ENCODE assay signal across 1 cellular context in the genomic region with DNA sequence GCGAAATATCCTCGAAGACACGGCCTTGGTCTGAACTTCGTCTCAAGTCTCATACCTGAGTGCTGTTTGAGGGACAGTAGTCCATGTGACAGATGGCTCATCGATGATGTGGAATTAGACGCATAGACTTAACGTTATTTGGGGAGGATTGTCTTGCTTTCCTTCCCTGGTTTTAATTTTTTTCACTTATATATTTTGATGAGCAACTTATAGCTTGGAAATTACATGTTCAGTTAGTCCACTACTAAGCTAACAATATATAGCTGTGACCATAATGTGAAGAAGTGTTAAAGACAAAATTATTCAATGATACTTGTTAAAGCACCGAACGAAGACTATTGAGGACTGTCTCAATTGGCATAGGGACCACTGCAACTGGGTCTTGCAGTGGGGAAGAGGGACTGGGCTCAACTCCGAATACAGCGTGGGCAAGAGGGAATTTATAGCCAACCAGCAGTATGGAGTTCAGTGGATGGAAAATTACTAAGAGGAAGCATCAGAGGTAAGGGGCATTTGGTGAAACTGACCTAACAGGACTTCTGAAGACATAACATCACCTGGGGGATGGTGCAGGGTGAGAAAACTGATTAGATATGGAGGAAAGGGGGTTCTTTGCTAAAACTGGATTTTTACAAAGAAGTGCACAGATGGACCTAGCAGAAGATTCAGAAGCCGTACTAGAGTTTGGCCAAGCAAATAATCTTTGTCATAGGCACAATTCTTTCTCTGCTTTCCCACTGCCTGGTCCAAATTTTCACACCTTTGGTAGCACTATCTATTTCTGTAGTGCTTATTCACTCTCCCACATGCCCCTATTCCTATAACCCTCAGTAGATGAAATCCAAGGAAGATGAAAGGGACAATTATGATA.
A peak's percentile ranks its signal among the peaks of the same experiment; 100 is the strongest.
TF ChIP-seq lines count a peak whose summit lies in the region.

No MANE protein-coding gene starts in this region.

TF ChIP-seq in K562, 482 proteins besides CTCF, POLR2A, EP300 and RAD21 (continued from another document and continues in another):
- TF ChIP-seq, protein P1, sequence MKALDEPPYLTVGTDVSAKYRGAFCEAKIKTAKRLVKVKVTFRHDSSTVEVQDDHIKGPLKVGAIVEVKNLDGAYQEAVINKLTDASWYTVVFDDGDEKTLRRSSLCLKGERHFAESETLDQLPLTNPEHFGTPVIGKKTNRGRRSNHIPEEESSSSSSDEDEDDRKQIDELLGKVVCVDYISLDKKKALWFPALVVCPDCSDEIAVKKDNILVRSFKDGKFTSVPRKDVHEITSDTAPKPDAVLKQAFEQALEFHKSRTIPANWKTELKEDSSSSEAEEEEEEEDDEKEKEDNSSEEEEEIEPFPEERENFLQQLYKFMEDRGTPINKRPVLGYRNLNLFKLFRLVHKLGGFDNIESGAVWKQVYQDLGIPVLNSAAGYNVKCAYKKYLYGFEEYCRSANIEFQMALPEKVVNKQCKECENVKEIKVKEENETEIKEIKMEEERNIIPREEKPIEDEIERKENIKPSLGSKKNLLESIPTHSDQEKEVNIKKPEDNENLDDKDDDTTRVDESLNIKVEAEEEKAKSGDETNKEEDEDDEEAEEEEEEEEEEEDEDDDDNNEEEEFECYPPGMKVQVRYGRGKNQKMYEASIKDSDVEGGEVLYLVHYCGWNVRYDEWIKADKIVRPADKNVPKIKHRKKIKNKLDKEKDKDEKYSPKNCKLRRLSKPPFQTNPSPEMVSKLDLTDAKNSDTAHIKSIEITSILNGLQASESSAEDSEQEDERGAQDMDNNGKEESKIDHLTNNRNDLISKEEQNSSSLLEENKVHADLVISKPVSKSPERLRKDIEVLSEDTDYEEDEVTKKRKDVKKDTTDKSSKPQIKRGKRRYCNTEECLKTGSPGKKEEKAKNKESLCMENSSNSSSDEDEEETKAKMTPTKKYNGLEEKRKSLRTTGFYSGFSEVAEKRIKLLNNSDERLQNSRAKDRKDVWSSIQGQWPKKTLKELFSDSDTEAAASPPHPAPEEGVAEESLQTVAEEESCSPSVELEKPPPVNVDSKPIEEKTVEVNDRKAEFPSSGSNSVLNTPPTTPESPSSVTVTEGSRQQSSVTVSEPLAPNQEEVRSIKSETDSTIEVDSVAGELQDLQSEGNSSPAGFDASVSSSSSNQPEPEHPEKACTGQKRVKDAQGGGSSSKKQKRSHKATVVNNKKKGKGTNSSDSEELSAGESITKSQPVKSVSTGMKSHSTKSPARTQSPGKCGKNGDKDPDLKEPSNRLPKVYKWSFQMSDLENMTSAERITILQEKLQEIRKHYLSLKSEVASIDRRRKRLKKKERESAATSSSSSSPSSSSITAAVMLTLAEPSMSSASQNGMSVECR (CRISPR knock-in tag; IDR thresholded peaks at IDR 0.05), result no peak
- TF ChIP-seq ARID2 (IDR thresholded peaks at IDR 0.05) (no peak), BRCA1 (IDR thresholded peaks at IDR 0.05) (no peak), BRCA1 (CRISPR knock-in tag; IDR thresholded peaks at IDR 0.05) (no peak), DPF2 (IDR thresholded peaks at IDR 0.05) (0 out of 2 replicates have a peak, but pooled peaks have one; percentile 1), JUN (IDR thresholded peaks at IDR 0.05; ENCODE audit: borderline replicate concordance, low read depth, low read length) (no peak), JUN (CRISPR knock-in tag; IDR thresholded peaks at IDR 0.05; ENCODE audit: borderline replicate concordance) (no peak), ZNF79 (CRISPR knock-in tag; IDR thresholded peaks at IDR 0.05; ENCODE audit: low read depth) (no peak), OTX1 (CRISPR knock-in tag; IDR thresholded peaks at IDR 0.05) (no peak), NELFE (IDR thresholded peaks at IDR 0.05; ENCODE audit: insufficient read depth, insufficient read length) (no peak), TBL1XR1 (IDR thresholded peaks at IDR 0.05; ENCODE audit: low read length in 2 of 2) (no peak), MYBL2 (IDR thresholded peaks at IDR 0.05; ENCODE audit: low read depth) (no peak), MYBL2 (CRISPR knock-in tag; IDR thresholded peaks at IDR 0.05; ENCODE audit: borderline replicate concordance) (no peak), ATF7 (IDR thresholded peaks at IDR 0.05) (no peak), GATAD2A (IDR thresholded peaks at IDR 0.05) (no peak), ZNF77 (CRISPR knock-in tag; IDR thresholded peaks at IDR 0.05) (no peak), CAMTA2 (CRISPR knock-in tag; conservative IDR thresholded peaks at IDR 0.05) (no peak), ZNF408 (CRISPR knock-in tag; IDR thresholded peaks at IDR 0.05; ENCODE audit: low read depth) (no peak), BCL6 (CRISPR knock-in tag; IDR thresholded peaks at IDR 0.05) (no peak), DMBX1 (CRISPR knock-in tag; IDR thresholded peaks at IDR 0.05; ENCODE audit: borderline replicate concordance) (no peak), MEF2D (tag; conservative IDR thresholded peaks at IDR 0.05; ENCODE audit: low read depth) (0 out of 2 replicates have a peak, but pooled peaks have one; percentile 0), CBX8 (IDR thresholded peaks at IDR 0.05; ENCODE audit: borderline replicate concordance, extremely low read depth, low read depth, low read length, poor library complexity, severe bottlenecking) (no peak), BDP1 (IDR thresholded peaks at IDR 0.05; ENCODE audit: insufficient read depth, insufficient read length) (no peak), ADNP (tag; IDR thresholded peaks at IDR 0.05) (no peak), ZNF175 (CRISPR knock-in tag; IDR thresholded peaks at IDR 0.05; ENCODE audit: low read depth) (0 out of 2 replicates have a peak, but pooled peaks have one; percentile 12), KLF10 (CRISPR knock-in tag; IDR thresholded peaks at IDR 0.05) (no peak), ZFP1 (CRISPR knock-in tag; IDR thresholded peaks at IDR 0.05) (no peak), TSC22D4 (tag; IDR thresholded peaks at IDR 0.05) (no peak), POLR2AphosphoS2 (IDR thresholded peaks at IDR 0.05; ENCODE audit: low read length) (no peak), SPI1 (IDR thresholded peaks at IDR 0.05; ENCODE audit: borderline replicate concordance, low read depth, low read length) (no peak), NCOA2 (IDR thresholded peaks at IDR 0.05; ENCODE audit: partially characterized antibody in 2 of 2) (no peak)
- TF ChIP-seq, protein P2, sequence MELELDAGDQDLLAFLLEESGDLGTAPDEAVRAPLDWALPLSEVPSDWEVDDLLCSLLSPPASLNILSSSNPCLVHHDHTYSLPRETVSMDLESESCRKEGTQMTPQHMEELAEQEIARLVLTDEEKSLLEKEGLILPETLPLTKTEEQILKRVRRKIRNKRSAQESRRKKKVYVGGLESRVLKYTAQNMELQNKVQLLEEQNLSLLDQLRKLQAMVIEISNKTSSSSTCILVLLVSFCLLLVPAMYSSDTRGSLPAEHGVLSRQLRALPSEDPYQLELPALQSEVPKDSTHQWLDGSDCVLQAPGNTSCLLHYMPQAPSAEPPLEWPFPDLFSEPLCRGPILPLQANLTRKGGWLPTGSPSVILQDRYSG (tag; conservative IDR thresholded peaks at IDR 0.05; ENCODE audit: low read depth), result no peak
- TF ChIP-seq, protein P3, sequence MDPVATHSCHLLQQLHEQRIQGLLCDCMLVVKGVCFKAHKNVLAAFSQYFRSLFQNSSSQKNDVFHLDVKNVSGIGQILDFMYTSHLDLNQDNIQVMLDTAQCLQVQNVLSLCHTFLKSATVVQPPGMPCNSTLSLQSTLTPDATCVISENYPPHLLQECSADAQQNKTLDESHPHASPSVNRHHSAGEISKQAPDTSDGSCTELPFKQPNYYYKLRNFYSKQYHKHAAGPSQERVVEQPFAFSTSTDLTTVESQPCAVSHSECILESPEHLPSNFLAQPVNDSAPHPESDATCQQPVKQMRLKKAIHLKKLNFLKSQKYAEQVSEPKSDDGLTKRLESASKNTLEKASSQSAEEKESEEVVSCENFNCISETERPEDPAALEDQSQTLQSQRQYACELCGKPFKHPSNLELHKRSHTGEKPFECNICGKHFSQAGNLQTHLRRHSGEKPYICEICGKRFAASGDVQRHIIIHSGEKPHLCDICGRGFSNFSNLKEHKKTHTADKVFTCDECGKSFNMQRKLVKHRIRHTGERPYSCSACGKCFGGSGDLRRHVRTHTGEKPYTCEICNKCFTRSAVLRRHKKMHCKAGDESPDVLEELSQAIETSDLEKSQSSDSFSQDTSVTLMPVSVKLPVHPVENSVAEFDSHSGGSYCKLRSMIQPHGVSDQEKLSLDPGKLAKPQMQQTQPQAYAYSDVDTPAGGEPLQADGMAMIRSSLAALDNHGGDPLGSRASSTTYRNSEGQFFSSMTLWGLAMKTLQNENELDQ (CRISPR knock-in tag; IDR thresholded peaks at IDR 0.05; ENCODE audit: borderline replicate concordance), result no peak
- TF ChIP-seq, protein P4, sequence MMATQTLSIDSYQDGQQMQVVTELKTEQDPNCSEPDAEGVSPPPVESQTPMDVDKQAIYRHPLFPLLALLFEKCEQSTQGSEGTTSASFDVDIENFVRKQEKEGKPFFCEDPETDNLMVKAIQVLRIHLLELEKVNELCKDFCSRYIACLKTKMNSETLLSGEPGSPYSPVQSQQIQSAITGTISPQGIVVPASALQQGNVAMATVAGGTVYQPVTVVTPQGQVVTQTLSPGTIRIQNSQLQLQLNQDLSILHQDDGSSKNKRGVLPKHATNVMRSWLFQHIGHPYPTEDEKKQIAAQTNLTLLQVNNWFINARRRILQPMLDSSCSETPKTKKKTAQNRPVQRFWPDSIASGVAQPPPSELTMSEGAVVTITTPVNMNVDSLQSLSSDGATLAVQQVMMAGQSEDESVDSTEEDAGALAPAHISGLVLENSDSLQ (IDR thresholded peaks at IDR 0.05), result no peak
- TF ChIP-seq, protein P5, sequence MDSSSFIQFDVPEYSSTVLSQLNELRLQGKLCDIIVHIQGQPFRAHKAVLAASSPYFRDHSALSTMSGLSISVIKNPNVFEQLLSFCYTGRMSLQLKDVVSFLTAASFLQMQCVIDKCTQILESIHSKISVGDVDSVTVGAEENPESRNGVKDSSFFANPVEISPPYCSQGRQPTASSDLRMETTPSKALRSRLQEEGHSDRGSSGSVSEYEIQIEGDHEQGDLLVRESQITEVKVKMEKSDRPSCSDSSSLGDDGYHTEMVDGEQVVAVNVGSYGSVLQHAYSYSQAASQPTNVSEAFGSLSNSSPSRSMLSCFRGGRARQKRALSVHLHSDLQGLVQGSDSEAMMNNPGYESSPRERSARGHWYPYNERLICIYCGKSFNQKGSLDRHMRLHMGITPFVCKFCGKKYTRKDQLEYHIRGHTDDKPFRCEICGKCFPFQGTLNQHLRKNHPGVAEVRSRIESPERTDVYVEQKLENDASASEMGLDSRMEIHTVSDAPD (CRISPR knock-in tag; IDR thresholded peaks at IDR 0.05), result no peak
- TF ChIP-seq, protein P6, sequence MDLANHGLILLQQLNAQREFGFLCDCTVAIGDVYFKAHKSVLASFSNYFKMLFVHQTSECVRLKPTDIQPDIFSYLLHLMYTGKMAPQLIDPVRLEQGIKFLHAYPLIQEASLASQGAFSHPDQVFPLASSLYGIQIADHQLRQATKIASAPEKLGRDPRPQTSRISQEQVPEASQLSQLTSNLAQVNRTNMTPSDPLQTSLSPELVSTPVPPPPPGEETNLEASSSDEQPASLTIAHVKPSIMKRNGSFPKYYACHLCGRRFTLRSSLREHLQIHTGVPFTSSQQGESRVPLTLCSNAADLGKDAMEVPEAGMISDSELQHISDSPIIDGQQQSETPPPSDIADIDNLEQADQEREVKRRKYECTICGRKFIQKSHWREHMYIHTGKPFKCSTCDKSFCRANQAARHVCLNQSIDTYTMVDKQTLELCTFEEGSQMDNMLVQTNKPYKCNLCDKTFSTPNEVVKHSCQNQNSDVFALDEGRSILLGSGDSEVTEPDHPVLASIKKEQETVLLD (IDR thresholded peaks at IDR 0.05), result no peak
- TF ChIP-seq, protein P7, sequence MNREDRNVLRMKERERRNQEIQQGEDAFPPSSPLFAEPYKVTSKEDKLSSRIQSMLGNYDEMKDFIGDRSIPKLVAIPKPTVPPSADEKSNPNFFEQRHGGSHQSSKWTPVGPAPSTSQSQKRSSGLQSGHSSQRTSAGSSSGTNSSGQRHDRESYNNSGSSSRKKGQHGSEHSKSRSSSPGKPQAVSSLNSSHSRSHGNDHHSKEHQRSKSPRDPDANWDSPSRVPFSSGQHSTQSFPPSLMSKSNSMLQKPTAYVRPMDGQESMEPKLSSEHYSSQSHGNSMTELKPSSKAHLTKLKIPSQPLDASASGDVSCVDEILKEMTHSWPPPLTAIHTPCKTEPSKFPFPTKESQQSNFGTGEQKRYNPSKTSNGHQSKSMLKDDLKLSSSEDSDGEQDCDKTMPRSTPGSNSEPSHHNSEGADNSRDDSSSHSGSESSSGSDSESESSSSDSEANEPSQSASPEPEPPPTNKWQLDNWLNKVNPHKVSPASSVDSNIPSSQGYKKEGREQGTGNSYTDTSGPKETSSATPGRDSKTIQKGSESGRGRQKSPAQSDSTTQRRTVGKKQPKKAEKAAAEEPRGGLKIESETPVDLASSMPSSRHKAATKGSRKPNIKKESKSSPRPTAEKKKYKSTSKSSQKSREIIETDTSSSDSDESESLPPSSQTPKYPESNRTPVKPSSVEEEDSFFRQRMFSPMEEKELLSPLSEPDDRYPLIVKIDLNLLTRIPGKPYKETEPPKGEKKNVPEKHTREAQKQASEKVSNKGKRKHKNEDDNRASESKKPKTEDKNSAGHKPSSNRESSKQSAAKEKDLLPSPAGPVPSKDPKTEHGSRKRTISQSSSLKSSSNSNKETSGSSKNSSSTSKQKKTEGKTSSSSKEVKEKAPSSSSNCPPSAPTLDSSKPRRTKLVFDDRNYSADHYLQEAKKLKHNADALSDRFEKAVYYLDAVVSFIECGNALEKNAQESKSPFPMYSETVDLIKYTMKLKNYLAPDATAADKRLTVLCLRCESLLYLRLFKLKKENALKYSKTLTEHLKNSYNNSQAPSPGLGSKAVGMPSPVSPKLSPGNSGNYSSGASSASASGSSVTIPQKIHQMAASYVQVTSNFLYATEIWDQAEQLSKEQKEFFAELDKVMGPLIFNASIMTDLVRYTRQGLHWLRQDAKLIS (CRISPR knock-in tag; IDR thresholded peaks at IDR 0.05), result no peak
